ENCODE assay signal across 26 cellular contexts in genomic region chr12:112188130-112188830, GRCh38.
"Had no signal": no experiment of that assay in that cellular context is flagged by ENCODE, and none has a peak within 500 bp of the region (broad histone marks: within the 10 kb centered on the region; RNA-seq: fewer than 3 reads in every experiment).

No MANE protein-coding gene starts in this region.

- H3K9ac ChIP-seq: SK-N-SH had no signal

- H3K27ac ChIP-seq: brain microvascular endothelial cell, cardiac muscle cell, SJCRH30, VCaP had no signal

- H3K4me2 ChIP-seq: SK-N-SH had no signal

- H3K4me1 ChIP-seq: SJCRH30 had no signal

- H3K36me3 ChIP-seq: SJCRH30 had no signal

- DNase-seq: activated CD4-positive, alpha-beta T cell treated with anti-CD3 and anti-CD28 coated beads for 4 hours; activated CD8-positive, alpha-beta memory T cell treated with anti-CD3 and anti-CD28 coated beads, Interleukin-2, amount 50 U/mL, for 4 hours; activated CD8-positive, alpha-beta T cell treated with anti-CD3 and anti-CD28 coated beads for 36 hours; activated gamma-delta T cell treated with Interleukin-2 at 50 U/mL for 16 hours; activated naive CD4-positive, alpha-beta T cell treated with anti-CD3 and anti-CD28 coated beads, Interleukin-2, amount 10 ng/mL, durations not matched to agents 7 days and 5 days; activated naive CD8-positive, alpha-beta T cell treated with anti-CD3 and anti-CD28 coated beads for 36 hours; activated T-cell treated with anti-CD3 and anti-CD28 coated beads, Interleukin-2, amount 50 U/mL, for 72 hours; brain microvascular endothelial cell; MG63; MV-4-11; NCI-H1092 treated with DMSO at 0.1 percent for 48 hours; NCI-H1417 treated with DMSO at 0.1 percent for 48 hours; NCI-H1694; NCI-H2029; NCI-H2107; NCI-H2171 treated with DMSO at 0.1 percent for 48 hours; NCI-H345; NCI-H510A treated with DMSO at 0.1 percent for 48 hours; NCI-H748 treated with DMSO at 0.1 percent for 48 hours; RPMI8226; SJCRH30; SK-N-SH; T-helper 1 cell had no signal

- H3K9me3 ChIP-seq: MG63, SJCRH30, SK-N-SH had no signal

- ATAC-seq: activated CD8-positive, alpha-beta T cell treated with anti-CD3 and anti-CD28 coated beads for 36 hours; activated T-cell treated with anti-CD3 and anti-CD28 coated beads, Interleukin-2, amount 50 U/mL, for 72 hours; Right ventricle myocardium inferior had no signal

- H3K4me3 ChIP-seq: cardiac muscle cell, MG63, SJCRH30 had no signal

- H3K27me3 ChIP-seq: brain microvascular endothelial cell, cardiac muscle cell, MG63, SJCRH30 had no signal
